Comparison of ENCODE assay signal across 13 cellular contexts in genomic region chr1:209023790-209024189, GRCh38.
DNase-seq lines count a peak whose midpoint lies in the region; ATAC-seq and TF ChIP-seq lines count a peak whose summit lies in the region.
"Had no signal": no experiment of that assay in that cellular context is flagged by ENCODE, and none has a peak within 500 bp of the region (broad histone marks: within the 10 kb centered on the region; RNA-seq: fewer than 3 reads in every experiment).

No MANE protein-coding gene starts in this region.

- H3K27ac ChIP-seq in colonic mucosa, result peak overlapping the region; percentile 6
- H3K27ac ChIP-seq: 22Rv1 had no signal

- no peaks in the 10 kb centered on the region for H3K4me1 ChIP-seq in colonic mucosa
- H3K4me1 ChIP-seq: HAP-1 had no signal

- DNase-seq in DMS153 (lab: John Stamatoyannopoulos, UW) (peak; percentile 9), DMS153 treated with DMSO at 0.1 percent for 48 hours (lab: John Stamatoyannopoulos, UW; ENCODE audit: unreplicated experiment) (no peak), NCI-H146 (lab: John Stamatoyannopoulos, UW) (peak; percentile 67), colonic mucosa (no peak)
- DNase-seq in stimulated activated CD4-positive, alpha-beta T cell treated with anti-CD3 and anti-CD28 coated beads, Interleukin-4, amount 100 ng/mL, for 1 hour, result no peak
- DNase-seq: CD8-positive, alpha-beta memory T cell; DND-41; GDM1 had no signal

- intact Hi-C loops in colonic mucosa (cut with DNase I), result no loop called here

- no peaks in the 10 kb centered on the region for H3K9me3 ChIP-seq in colonic mucosa
- H3K9me3 ChIP-seq: HAP-1 had no signal

- H3K4me3 ChIP-seq in colonic mucosa, result no peak overlapping the region
- H3K4me3 ChIP-seq: HAP-1, K562 had no signal

- no peaks in the 10 kb centered on the region for H3K36me3 ChIP-seq in colonic mucosa
- H3K36me3 ChIP-seq: HAP-1 had no signal

- no peak overlapping the region for H3K9ac ChIP-seq in colonic mucosa (ENCODE audit: low read depth in 2 of 2, low read length in 2 of 2)

- H3K27me3 ChIP-seq in colonic mucosa, result no peaks in the 10 kb centered on the region

- TF ChIP-seq CTCF in colonic mucosa (IDR thresholded peaks at IDR 0.05), result no peak

- ATAC-seq in HG02588 (IDR thresholded peaks at IDR 0.05; ENCODE audit: unreplicated experiment) (no peak), HG03342 (IDR thresholded peaks at IDR 0.05; ENCODE audit: unreplicated experiment) (no peak)
- ATAC-seq: K562 had no signal

Comparison
In these comparisons a context has a peak if more than half of its experiments do, and no peak if none do; other contexts are left out.
1. DNase-seq: peak in DMS153 (single experiment) and NCI-H146 (single experiment); none in DMS153 treated with DMSO at 0.1 percent for 48 hours (single experiment), colonic mucosa (single experiment) and stimulated activated CD4-positive, alpha-beta T cell treated with anti-CD3 and anti-CD28 coated beads, Interleukin-4, amount 100 ng/mL, for 1 hour (single experiment).